ENCODE assay signal across 33 cellular contexts in the genomic region with DNA sequence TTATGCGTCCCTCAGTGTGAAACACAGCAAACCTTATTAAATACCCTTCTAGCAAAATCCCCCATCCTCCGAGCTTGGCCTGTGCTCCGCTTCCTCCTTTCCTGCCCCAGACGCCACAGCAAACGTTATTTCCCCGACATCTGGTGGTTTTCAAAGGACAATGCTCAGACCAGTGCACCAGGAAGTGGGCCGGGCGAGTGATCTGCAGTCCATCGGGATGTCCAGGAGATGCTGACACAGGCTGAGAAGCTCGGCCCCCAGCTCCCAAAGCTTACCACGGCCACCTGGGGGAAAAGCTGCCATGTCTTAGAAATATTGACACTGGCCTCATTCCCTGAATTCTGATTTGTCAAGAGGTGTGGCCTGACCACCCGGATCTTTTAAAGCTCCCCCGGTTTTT.
"Had no signal": no experiment of that assay in that cellular context is flagged by ENCODE, and none has a peak within 500 bp of the region (broad histone marks: within the 10 kb centered on the region; RNA-seq: fewer than 3 reads in every experiment).

No MANE protein-coding gene starts in this region.

- H3K36me3 ChIP-seq: adrenal gland, brain microvascular endothelial cell, breast epithelium had no signal

- H3K27ac ChIP-seq: adrenal gland, body of pancreas, brain microvascular endothelial cell, breast epithelium, VCaP had no signal

- ATAC-seq: activated CD8-positive, alpha-beta T cell treated with anti-CD3 and anti-CD28 coated beads for 36 hours; activated naive CD4-positive, alpha-beta T cell treated with anti-CD3 and anti-CD28 coated beads, Interleukin-2, amount 50 U/mL, for 72 hours; activated T-cell treated with anti-CD3 and anti-CD28 coated beads, Interleukin-2, amount 50 U/mL, for 4 hours; activated T-cell treated with anti-CD3 and anti-CD28 coated beads, Interleukin-2, amount 50 U/mL, for 72 hours; activated T-helper 17 cell treated with anti-CD3 and anti-CD28 coated beads, Interleukin-2, amount 50 U/mL, for 72 hours; body of pancreas had no signal

- H3K9me3 ChIP-seq: adrenal gland, body of pancreas had no signal

- H3K4me3 ChIP-seq: adrenal gland, body of pancreas, breast epithelium had no signal

- H3K27me3 ChIP-seq: adrenal gland, body of pancreas, brain microvascular endothelial cell, breast epithelium had no signal

- DNase-seq: activated B cell treated with CpG ODN at 0.5 μM for 24 hours; activated CD4-positive, alpha-beta memory T cell treated with anti-CD3 and anti-CD28 coated beads for 36 hours; activated CD4-positive, alpha-beta T cell treated with anti-CD3 and anti-CD28 coated beads for 4 hours; activated CD4-positive, alpha-beta T cell treated with anti-CD3 and anti-CD28 coated beads, Interleukin-2, amount 10 ng/mL, durations not matched to agents 24 days and 14 days; activated CD4-positive, alpha-beta T cell treated with anti-CD3 and anti-CD28 coated beads, Interleukin-2, amount 50 U/mL, for 1 hour; activated CD4-positive, alpha-beta T cell treated with anti-CD3 and anti-CD28 coated beads, Interleukin-2, amount 50 U/mL, for 4 hours; activated CD4-positive, CD25-positive, alpha-beta regulatory T cell treated with anti-CD3 and anti-CD28 coated beads, Interleukin-2, amount 50 U/mL, for 72 hours; activated CD8-positive, alpha-beta memory T cell treated with anti-CD3 and anti-CD28 coated beads, Interleukin-2, amount 50 U/mL, for 4 hours; activated CD8-positive, alpha-beta T cell treated with anti-CD3 and anti-CD28 coated beads for 36 hours; activated effector memory CD4-positive, alpha-beta T cell treated with anti-CD3 and anti-CD28 coated beads, Interleukin-2, amount 50 U/mL, for 16 hours; activated gamma-delta T cell treated with Interleukin-2 at 50 U/mL for 16 hours; activated naive CD4-positive, alpha-beta T cell; activated naive CD4-positive, alpha-beta T cell treated with anti-CD3 and anti-CD28 coated beads for 36 hours; activated naive CD4-positive, alpha-beta T cell treated with anti-CD3 and anti-CD28 coated beads, Interleukin-2, amount 50 U/mL, for 16 hours; activated naive CD8-positive, alpha-beta T cell treated with anti-CD3 and anti-CD28 coated beads for 36 hours; activated T-cell treated with anti-CD3 and anti-CD28 coated beads for 4 hours; activated T-cell treated with anti-CD3 and anti-CD28 coated beads, Interleukin-2, amount 50 U/mL, for 1 hour; activated T-cell treated with anti-CD3 and anti-CD28 coated beads, Interleukin-2, amount 50 U/mL, for 4 hours; activated T-cell treated with anti-CD3 and anti-CD28 coated beads, Interleukin-2, amount 50 U/mL, for 72 hours; adrenal gland; amniotic stem cell; aorta; body of pancreas; brain microvascular endothelial cell; caudate nucleus; cerebellar nuclear complex; T-helper 1 cell; T-helper 2 cell; T-helper 9 cell had no signal

- H3K4me1 ChIP-seq: adrenal gland, body of pancreas, breast epithelium had no signal
